In genomic region chr7:68676789-68677535, GRCh38 we compare ENCODE assay signal across 16 cellular contexts.
DNase-seq lines count a peak whose midpoint lies in the region; ATAC-seq and TF ChIP-seq lines count a peak whose summit lies in the region.
"Had no signal": no experiment of that assay in that cellular context is flagged by ENCODE, and none has a peak within 500 bp of the region (broad histone marks: within the 10 kb centered on the region; RNA-seq: fewer than 3 reads in every experiment).

No MANE protein-coding gene starts in this region.

- no peak for ATAC-seq in PC-3

- no peak for TF ChIP-seq CTCF in A673 (conservative IDR thresholded peaks at IDR 0.05; ENCODE audit: low read depth, low read length)
- no peak for TF ChIP-seq CTCF in osteoblast (IDR thresholded peaks at IDR 0.05; ENCODE audit: extremely low read depth, low read depth, low read length)
- no peak for TF ChIP-seq CTCF in ascending aorta (IDR thresholded peaks at IDR 0.05)
- TF ChIP-seq CTCF in PC-3 (conservative IDR thresholded peaks at IDR 0.05; ENCODE audit: low read depth, low read length) = no peak

- H3K9me2 ChIP-seq in PC-3 (replicated peaks; ENCODE audit: low read length) = no peaks in the 10 kb centered on the region

- CTCF ChIA-PET in A673 (lab: Charles Lee) = no interaction called here
- CTCF ChIA-PET in PC-3 (lab: Charles Lee) = no interaction called here

- H3K27me3 ChIP-seq in A673 (replicated peaks; ENCODE audit: insufficient read depth, low read depth, low read length, poor library complexity) (no peaks in the 10 kb centered on the region), osteoblast (ENCODE audit: insufficient read depth, low read length) (no peaks in the 10 kb centered on the region), ascending aorta (no peaks in the 10 kb centered on the region), PC-3 (ENCODE audit: low read length) (no peaks in the 10 kb centered on the region)

- H3K36me3 ChIP-seq in A673 (ENCODE audit: insufficient read depth, low read length, poor library complexity, severe bottlenecking) (no peaks in the 10 kb centered on the region), osteoblast (ENCODE audit: insufficient read depth, low read length) (no peaks in the 10 kb centered on the region), ascending aorta (no peaks in the 10 kb centered on the region), PC-3 (ENCODE audit: low read depth, low read length) (no peaks in the 10 kb centered on the region)

- H3K79me2 ChIP-seq in osteoblast (ENCODE audit: insufficient read depth, low read length) (no peaks in the 10 kb centered on the region), PC-3 (ENCODE audit: low read length) (no peaks in the 10 kb centered on the region)

- H3K9me3 ChIP-seq in A673 (ENCODE audit: low read depth, low read length, poor library complexity, severe bottlenecking) (peaks cover 6% of the 10 kb centered on the region), osteoblast (ENCODE audit: low read depth, low read length) (no peaks in the 10 kb centered on the region), ascending aorta (peaks cover 0 to 4% of the 10 kb centered on the region in 2 donors), PC-3 (ENCODE audit: low read length) (no peaks in the 10 kb centered on the region; the same call in 1 of the 2 replicates)

- H4K20me1 ChIP-seq in osteoblast (ENCODE audit: insufficient read depth, low read length) (no peaks in the 10 kb centered on the region), PC-3 (ENCODE audit: low read length) (no peaks in the 10 kb centered on the region)

- H3F3A ChIP-seq in PC-3 (ENCODE audit: low read length, unreplicated experiment) = no peaks in the 10 kb centered on the region

- H3K27ac ChIP-seq in A673 (ENCODE audit: low read depth, low read length, poor library complexity, severe bottlenecking) (peak overlapping the region; percentile 91), osteoblast (ENCODE audit: low read depth, low read length) (no peak overlapping the region), ascending aorta (no peak overlapping the region), PC-3 (ENCODE audit: low read length) (no peak overlapping the region)
- H3K27ac ChIP-seq: PC-9 had no signal

- H2AFZ ChIP-seq in osteoblast (ENCODE audit: low read length) (peak overlapping the region; percentile 28), PC-3 (ENCODE audit: low read length) (no peak overlapping the region)
- H2AFZ ChIP-seq: PC-9 had no signal

- H3K4me2 ChIP-seq in osteoblast (ENCODE audit: insufficient read depth, low read length) (no peak overlapping the region), PC-3 (ENCODE audit: low read length) (no peak overlapping the region)
- H3K4me2 ChIP-seq: PC-9 had no signal

- BruUV-seq in A673 (replicated peaks; lab: Mats Ljungman, UMichigan) (TSS peak; percentile 21), PC-3 (replicated peaks; lab: Mats Ljungman, UMichigan) (no TSS peak)

- no peak overlapping the region for H3K9ac ChIP-seq in PC-3 (ENCODE audit: low read length)

- DNase-seq in A673 (ENCODE audit: low spot score) (peak; percentile 84), anterior cingulate cortex (lab: John Stamatoyannopoulos, UW) (peak in 50 of 58 donors; percentile 6 to 90 (median 58)), hypothalamus (lab: John Stamatoyannopoulos, UW) (peak in 38 of 51 donors; percentile 5 to 89 (median 64)), osteoblast (ENCODE audit: insufficient read length, low spot score, missing footprints) (no peak), NCI-H187 treated with DMSO at 0.1 percent for 48 hours (lab: John Stamatoyannopoulos, UW) (no peak), ascending aorta (ENCODE audit: low spot score in 2 of 2) (no peak), PC-3 (no peak)
- no peak for DNase-seq in stimulated activated CD4-positive, alpha-beta T cell treated with anti-CD3 and anti-CD28 coated beads, Interleukin-15, amount 100 ng/mL, for 24 hours
- DNase-seq: CD4-positive, alpha-beta memory T cell; GF-D8; H9; MM.1S; NCI-H1105 treated with DMSO at 0.1 percent for 48 hours; NCI-H187; NCI-H446; PC-9 had no signal

- POLR2A ChIA-PET in A673 (lab: Charles Lee; ENCODE audit: low non-redundant PET) (no interaction called here), PC-3 (lab: Charles Lee; ENCODE audit: unreplicated experiment) (no interaction called here)

- H3K4me1 ChIP-seq in A673 (ENCODE audit: insufficient read depth, low read length, poor library complexity, severe bottlenecking) (peaks cover 53% of the 10 kb centered on the region), osteoblast (ENCODE audit: insufficient read depth, low read length) (peaks cover 4% of the 10 kb centered on the region), ascending aorta (no peaks in the 10 kb centered on the region), PC-3 (ENCODE audit: insufficient read depth, low read length) (no peaks in the 10 kb centered on the region)

- H3K4me3 ChIP-seq in A673 (ENCODE audit: low read depth, low read length, poor library complexity, severe bottlenecking) (no peak overlapping the region), osteoblast (ENCODE audit: insufficient read depth, low read length) (no peak overlapping the region), ascending aorta (no peak overlapping the region), PC-3 (ENCODE audit: low read length) (no peak overlapping the region)
- H3K4me3 ChIP-seq: PC-9 had no signal

- intact Hi-C loops in A673 (cut with micrococcal nuclease; ENCODE audit: unreplicated experiment) (loop anchor here (5.0 to 10.0 kb wide), 5 partner anchors 140 to 1215 kb away; no protein-coding TSS in a partner anchor), ascending aorta (cut with DNase I) (no loop called here), PC-3 (cut with micrococcal nuclease) (no loop called here)

Comparison
In these comparisons a context has a peak if more than half of its experiments do, and no peak if none do; other contexts are left out.
1. DNase-seq: peak in A673 (single experiment), anterior cingulate cortex (50 of 58) and hypothalamus (38 of 51); none in osteoblast (single experiment), NCI-H187 treated with DMSO at 0.1 percent for 48 hours (single experiment), stimulated activated CD4-positive, alpha-beta T cell treated with anti-CD3 and anti-CD28 coated beads, Interleukin-15, amount 100 ng/mL, for 24 hours (single experiment), ascending aorta (0 of 2) and PC-3 (single experiment).